Comparison of ENCODE assay signal across 8 cellular contexts in genomic region chr22:42648368-42649260, GRCh38. TPM values are rescaled to one million over a fixed set of nuclear protein-coding genes. Genes with fewer than 3 reads are reported as not detected.
A peak's percentile ranks its signal among the peaks of the same experiment; 100 is the strongest.
DNase-seq lines count a peak whose midpoint lies in the region; ATAC-seq and TF ChIP-seq lines count a peak whose summit lies in the region.

No MANE protein-coding gene starts in this region.

- ATAC-seq in GM19023 (IDR thresholded peaks at IDR 0.05; ENCODE audit: unreplicated experiment) (peak; percentile 49), HG03196 (IDR thresholded peaks at IDR 0.05; ENCODE audit: unreplicated experiment) (peak; percentile 24), T-cell (replicated peaks in 1 of 4) (peak; percentile 64 to 67 (median 66)), left lung (peak; percentile 56)

- no peaks in the 10 kb centered on the region for H3K9me3 ChIP-seq in left lung

- H3K36me3 ChIP-seq in left lung = no peaks in the 10 kb centered on the region

- POLR2A ChIA-PET in AG04449 (lab: Yijun Ruan, JAX) = interaction anchor here (0.7 to 2.1 kb wide), 7 partner anchors 12 to 171 kb away, joined by 3 to 15 read pairs (median 3); partner anchors contain the start of gene POLDIP3
- POLR2A ChIA-PET in T-cell (lab: Charles Lee) = interaction anchor here (0.6 to 1.3 kb wide), 3 partner anchors 34 to 447 kb away, joined by 3 to 6 read pairs (median 3); partner anchors contain the start of gene POLDIP3 (in 1 of the 2)

- H3K27me3 Mint-ChIP-seq in T-cell = no peaks in the 10 kb centered on the region
- no peaks in the 10 kb centered on the region for H3K27me3 Mint-ChIP-seq in chondrocyte (ENCODE audit: low read depth)

- H3K4me3 ChIP-seq in AG04449 (ENCODE audit: low read depth, low read length) = peak overlapping the region; percentile 91
- H3K4me3 ChIP-seq in left lung = peak overlapping the region; percentile 64 to 81

- H3K4me1 ChIP-seq in left lung = peaks cover 46 to 59% of the 10 kb centered on the region in 2 donors

- CTCF ChIA-PET in AG04449 (lab: Yijun Ruan, JAX) = interaction anchor here (0.6 to 2.2 kb wide), 4 partner anchors 13 to 172 kb away, joined by 3 to 8 read pairs (median 5); no protein-coding TSS in a partner anchor
- CTCF ChIA-PET in T-cell (lab: Charles Lee) = interaction anchor here in 1 of 2 donors (0.8 kb wide), 1 partner anchor 33 kb away, joined by 4 read pairs; no protein-coding TSS in a partner anchor

- H3K4me1 Mint-ChIP-seq in T-cell (peaks cover 37 to 45% (median 41%) of the 10 kb centered on the region in 3 donors), chondrocyte (ENCODE audit: low read depth) (peaks cover 51% of the 10 kb centered on the region)

- TF ChIP-seq CTCF in AG04449 (IDR thresholded peaks at IDR 0.05; ENCODE audit: insufficient read depth, low read length, missing control alignments) (no peak), chondrocyte (IDR thresholded peaks at IDR 0.05) (no peak), left lung (IDR thresholded peaks at IDR 0.05) (no peak)

- H3K27me3 ChIP-seq in left lung = no peaks in the 10 kb centered on the region

- intact Hi-C loops in left lung (cut with DNase I) = no loop called here

- DNase-seq in AG04449 (ENCODE audit: low read depth, low spot score) = no peak
- DNase-seq in T-cell = peak in 28 of 34 experiments; percentile 7 to 48 (median 25)
- DNase-seq in chondrocyte (ENCODE audit: low spot score) = no peak
- peak; percentile 70 to 91 for DNase-seq in left lung
- peak; percentile 27 for DNase-seq in stimulated activated CD8-positive, alpha-beta memory T cell treated with anti-CD3 and anti-CD28 coated beads, Interleukin-4, amount 100 ng/mL, for 24 hours (ENCODE audit: low read depth)
- no peak for DNase-seq in NCI-H2171 (lab: John Stamatoyannopoulos, UW)

- H3K4me3 Mint-ChIP-seq in T-cell (peak overlapping the region; percentile 90 to 92 (median 92)), chondrocyte (ENCODE audit: unreplicated experiment) (peak overlapping the region; percentile 95)

- H3K9me3 Mint-ChIP-seq in T-cell = no peaks in the 10 kb centered on the region
- H3K9me3 Mint-ChIP-seq in chondrocyte (ENCODE audit: low read depth) = no peaks in the 10 kb centered on the region

- H3K36me3 Mint-ChIP-seq in T-cell (no peaks in the 10 kb centered on the region), chondrocyte (ENCODE audit: low read depth) (no peaks in the 10 kb centered on the region)

- peak overlapping the region; percentile 82 to 90 for H3K27ac ChIP-seq in left lung

- H3K27ac Mint-ChIP-seq in T-cell (peak overlapping the region; percentile 85 to 92), chondrocyte (ENCODE audit: unreplicated experiment) (peak overlapping the region; percentile 98)

RNA-seq across cellular contexts. Expression of gene CYB5R3, which starts 0.6 kb away (rescaled TPM):
- total RNA-seq in T-cell (10 to 100 TPM; 40.8 to 58.6 (median 51.0) TPM), chondrocyte (279 to 383 TPM (median 382 TPM) in 3 replicates), left lung (100 to 1,000 TPM; 250 to 265 TPM)

RNA-seq across cellular contexts. Expression of gene ATP5MGL, which starts 8.2 kb away (rescaled TPM):
- total RNA-seq in T-cell (1 to 10 TPM in 4 of 5 donors, under 1 TPM in 1; 0.79 to 5.0 (median 1.8) TPM), chondrocyte (0.85 to 1.8 TPM in 2 of 3 replicates, not detected in the other), left lung (1 to 10 TPM in 1 of 2 donors, under 1 TPM in 1; 0.60 to 1.2 TPM)

RNA-seq across cellular contexts. Expression of gene POLDIP3, which starts 33.9 kb away (rescaled TPM):
- total RNA-seq in T-cell = 10 to 100 TPM; 66.5 to 83.8 (median 81.0) TPM
- 47.3 to 49.2 TPM (median 48.0 TPM) in 3 replicates for total RNA-seq in chondrocyte
- total RNA-seq in left lung = 10 to 100 TPM; 56.6 to 61.6 TPM

Comparison
In these comparisons a context has a peak if more than half of its experiments do, and no peak if none do; other contexts are left out.
1. DNase-seq: peak in T-cell (28 of 34), left lung (2 of 2) and stimulated activated CD8-positive, alpha-beta memory T cell treated with anti-CD3 and anti-CD28 coated beads, Interleukin-4, amount 100 ng/mL, for 24 hours (single experiment); none in AG04449 (single experiment), chondrocyte (single experiment) and NCI-H2171 (single experiment).
2. Peak in every context shown above with its lines, with median percentiles within 50 percentile points of each other: ATAC-seq.